ENCODE assay signal across 11 cellular contexts in genomic region chr19:35039881-35040456, GRCh38. TPM values are rescaled to one million over a fixed set of nuclear protein-coding genes. Genes with fewer than 3 reads are reported as not detected.
DNase-seq lines count a peak whose midpoint lies in the region; ATAC-seq lines count a peak whose summit lies in the region.
"Had no signal": no experiment of that assay in that cellular context is flagged by ENCODE, and none has a peak within 500 bp of the region (broad histone marks: within the 10 kb centered on the region; RNA-seq: fewer than 3 reads in every experiment).

No MANE protein-coding gene starts in this region.

- peaks cover 2% of the 10 kb centered on the region for H3K79me1 ChIP-seq in neuronal stem cell (ENCODE audit: low read depth, low read length)

- peaks cover 20% of the 10 kb centered on the region for H3K4me1 ChIP-seq in effector memory CD4-positive, alpha-beta T cell (ENCODE audit: control insufficient read depth, insufficient read depth, low read length, poor library complexity, severe bottlenecking)
- H3K4me1 ChIP-seq in neuronal stem cell (ENCODE audit: control insufficient read depth in 2 of 2, insufficient read depth in 1 of 2, low read depth in 1 of 2, low read length in 2 of 2) = peaks cover 14 to 17% of the 10 kb centered on the region in 2 donors

- H3K4ac ChIP-seq in neuronal stem cell (ENCODE audit: low read length) = peak overlapping the region; percentile 53

- no peak for DNase-seq in stimulated activated naive CD8-positive, alpha-beta T cell treated with anti-CD3 and anti-CD28 coated beads, Interleukin-15, Interleukin-2, amounts not matched to agents 100 U/mL and 50 U/mL, for 24 hours
- DNase-seq in effector memory CD4-positive, alpha-beta T cell = no peak
- DNase-seq in neuronal stem cell (ENCODE audit: low spot score) (no peak), NCI-H82 (lab: John Stamatoyannopoulos, UW) (no peak)
- DNase-seq in activated CD4-positive, alpha-beta T cell treated with anti-CD3 and anti-CD28 coated beads for 4 hours = no peak
- DNase-seq: erythroblast, NCI-H748 treated with DMSO at 0.1 percent for 48 hours had no signal

- H2AK5ac ChIP-seq in neuronal stem cell (ENCODE audit: low read depth, low read length) = peak overlapping the region; percentile 96

- whole genome bisulfite sequencing in neuronal stem cell (ENCODE audit: extremely low coverage in 2 of 2, insufficient read length in 2 of 2, insufficient replicate concordance in 1 of 2), 2 donors = no CpG with 5 or more reads among the region's 26 CpGs

- no peaks in the 10 kb centered on the region for H3K36me3 ChIP-seq in effector memory CD4-positive, alpha-beta T cell (ENCODE audit: control insufficient read depth, insufficient read depth, low read length)
- H3K36me3 ChIP-seq in neuronal stem cell (replicated peaks in 1 of 2; ENCODE audit: control insufficient read depth in 2 of 2, insufficient read depth in 2 of 2, low read length in 2 of 2) = no peaks in the 10 kb centered on the region

- H3K27me3 ChIP-seq in effector memory CD4-positive, alpha-beta T cell (replicated peaks; ENCODE audit: control insufficient read depth, insufficient read depth, low read length, poor library complexity, severe bottlenecking) = no peaks in the 10 kb centered on the region
- peaks cover 0 to 10% (median 0%) of the 10 kb centered on the region in 3 experiments for H3K27me3 ChIP-seq in neuronal stem cell (ENCODE audit: control insufficient read depth in 3 of 3, insufficient read depth in 3 of 3, low read depth in 1 of 3, low read length in 3 of 3)

- H3K36me3 Mint-ChIP-seq in stimulated activated naive CD8-positive, alpha-beta T cell treated with anti-CD3 and anti-CD28 coated beads, Interleukin-15, Interleukin-2, amounts not matched to agents 100 ng/mL and 50 ng/mL, for 24 hours (ENCODE audit: low read depth) = no peaks in the 10 kb centered on the region

- no peak for ATAC-seq in stimulated activated naive CD8-positive, alpha-beta T cell treated with anti-CD3 and anti-CD28 coated beads, Interleukin-15, Interleukin-2, amounts not matched to agents 100 U/mL and 50 U/mL, for 24 hours
- ATAC-seq in HG03520 (IDR thresholded peaks at IDR 0.05; ENCODE audit: unreplicated experiment) = no peak
- ATAC-seq in HG03139 (IDR thresholded peaks at IDR 0.05; ENCODE audit: unreplicated experiment) = no peak

- no peaks in the 10 kb centered on the region for H3K9me3 ChIP-seq in effector memory CD4-positive, alpha-beta T cell (ENCODE audit: control insufficient read depth, low read length)
- H3K9me3 ChIP-seq in neuronal stem cell (replicated peaks in 1 of 2; ENCODE audit: control insufficient read depth in 2 of 2, insufficient read depth in 1 of 2, low read depth in 1 of 2, low read length in 2 of 2) = no peaks in the 10 kb centered on the region

- peak overlapping the region; percentile 57 for H3K4me2 ChIP-seq in neuronal stem cell (ENCODE audit: insufficient read depth, low read length, poor library complexity, severe bottlenecking)

- no peak overlapping the region for H3K27ac ChIP-seq in effector memory CD4-positive, alpha-beta T cell (ENCODE audit: insufficient read depth, low read length, poor library complexity, severe bottlenecking)
- H3K27ac ChIP-seq in neuronal stem cell (replicated peaks; ENCODE audit: low read length) = no peak overlapping the region

- H3K4me1 Mint-ChIP-seq in stimulated activated naive CD8-positive, alpha-beta T cell treated with anti-CD3 and anti-CD28 coated beads, Interleukin-15, Interleukin-2, amounts not matched to agents 100 ng/mL and 50 ng/mL, for 24 hours (ENCODE audit: low read depth) = peaks cover 34% of the 10 kb centered on the region

- H2BK15ac ChIP-seq in neuronal stem cell (ENCODE audit: low read length) = peak overlapping the region; percentile 85

- peak overlapping the region; percentile 74 for H3K18ac ChIP-seq in neuronal stem cell (ENCODE audit: low read length)

- peaks cover 4% of the 10 kb centered on the region for H3K27me3 Mint-ChIP-seq in stimulated activated naive CD8-positive, alpha-beta T cell treated with anti-CD3 and anti-CD28 coated beads, Interleukin-15, Interleukin-2, amounts not matched to agents 100 ng/mL and 50 ng/mL, for 24 hours

- H3K4me3 ChIP-seq in effector memory CD4-positive, alpha-beta T cell (ENCODE audit: insufficient read depth, low read depth, low read length, poor library complexity, severe bottlenecking) = peak overlapping the region; percentile 53
- peak overlapping the region in 1 of 2 donors; percentile 29 for H3K4me3 ChIP-seq in neuronal stem cell (ENCODE audit: low read length in 2 of 2)

- H2BK5ac ChIP-seq in neuronal stem cell (ENCODE audit: low read length) = peak overlapping the region; percentile 5

- peak overlapping the region; percentile 94 for H2AFZ ChIP-seq in neuronal stem cell (ENCODE audit: low read length)

- H3K23ac ChIP-seq in neuronal stem cell (ENCODE audit: low read depth, low read length, poor library complexity) = peak overlapping the region; percentile 90

- no peak overlapping the region for H4K8ac ChIP-seq in neuronal stem cell (ENCODE audit: low read depth, low read length)

- H2BK12ac ChIP-seq in neuronal stem cell (ENCODE audit: low read length) = peak overlapping the region; percentile 22

- H3K9me3 Mint-ChIP-seq in stimulated activated naive CD8-positive, alpha-beta T cell treated with anti-CD3 and anti-CD28 coated beads, Interleukin-15, Interleukin-2, amounts not matched to agents 100 ng/mL and 50 ng/mL, for 24 hours = no peaks in the 10 kb centered on the region
- H3K9me3 Mint-ChIP-seq: T-helper 1 cell treated with Interleukin-12 subunit alpha and Interleukin-12 subunit beta and Interleukin-4 antibody, amounts not matched to agents 30 μg/mL and 1 μg/mL, for 36 hours had no signal

- H3K4me3 Mint-ChIP-seq in stimulated activated naive CD8-positive, alpha-beta T cell treated with anti-CD3 and anti-CD28 coated beads, Interleukin-15, Interleukin-2, amounts not matched to agents 100 ng/mL and 50 ng/mL, for 24 hours = peak overlapping the region; percentile 53
- H3K4me3 Mint-ChIP-seq: T-helper 1 cell treated with Interleukin-12 subunit alpha and Interleukin-12 subunit beta and Interleukin-4 antibody, amounts not matched to agents 30 μg/mL and 1 μg/mL, for 36 hours had no signal

- H3K9ac ChIP-seq in neuronal stem cell (ENCODE audit: low read depth, low read length, poor library complexity) = peak overlapping the region; percentile 44

- peak overlapping the region; percentile 31 for H2BK120ac ChIP-seq in neuronal stem cell (ENCODE audit: low read depth, low read length)

- no peak overlapping the region for H3K14ac ChIP-seq in neuronal stem cell (ENCODE audit: low read length)

- no peak overlapping the region for H4K91ac ChIP-seq in neuronal stem cell (ENCODE audit: low read depth, low read length, poor library complexity)

- H3K27ac Mint-ChIP-seq in stimulated activated naive CD8-positive, alpha-beta T cell treated with anti-CD3 and anti-CD28 coated beads, Interleukin-15, Interleukin-2, amounts not matched to agents 100 ng/mL and 50 ng/mL, for 24 hours = no peak overlapping the region
- H3K27ac Mint-ChIP-seq: T-helper 1 cell treated with Interleukin-12 subunit alpha and Interleukin-12 subunit beta and Interleukin-4 antibody, amounts not matched to agents 30 μg/mL and 1 μg/mL, for 36 hours had no signal

RNA-seq across cellular contexts. Expression of gene HPN, which starts 1.6 kb away (rescaled TPM):
- polyA plus RNA-seq in neuronal stem cell (2013, experiment 1 of 2) = 0.36 TPM
- 0.28 TPM for polyA plus RNA-seq in neuronal stem cell (2013, experiment 2 of 2)

RNA-seq across cellular contexts. Expression of gene SCN1B, which starts 9.7 kb away (rescaled TPM):
- 2.8 TPM for polyA plus RNA-seq in neuronal stem cell (2013, experiment 1 of 2)
- 2.8 TPM for polyA plus RNA-seq in neuronal stem cell (2013, experiment 2 of 2)

RNA-seq across cellular contexts. Expression of gene GRAMD1A, which starts 39.8 kb away (rescaled TPM):
- polyA plus RNA-seq in neuronal stem cell (2013, experiment 1 of 2) = 74.8 TPM
- 73.3 TPM for polyA plus RNA-seq in neuronal stem cell (2013, experiment 2 of 2)
